Comparison of ENCODE assay signal across 2 cellular contexts in genomic region chr11:62496676-62497075, GRCh38.
A peak's percentile ranks its signal among the peaks of the same experiment; 100 is the strongest.
TF ChIP-seq lines count a peak whose summit lies in the region.

No MANE protein-coding gene starts in this region.

TF ChIP-seq in HepG2, 621 proteins besides CTCF, POLR2A, EP300 and RAD21:
- TF ChIP-seq ZKSCAN5 (CRISPR knock-in tag; IDR thresholded peaks at IDR 0.05) (no peak), ETS1 (CRISPR knock-in tag; IDR thresholded peaks at IDR 0.05) (no peak), ARNT2 (CRISPR knock-in tag; IDR thresholded peaks at IDR 0.05; ENCODE audit: low read depth) (no peak), MED13 (CRISPR knock-in tag; IDR thresholded peaks at IDR 0.05) (no peak), ZNF501 (CRISPR knock-in tag; IDR thresholded peaks at IDR 0.05) (0 out of 2 replicates have a peak, but pooled peaks have one; percentile 28), IKZF1 (IDR thresholded peaks at IDR 0.05) (0 out of 2 replicates have a peak, but pooled peaks have one; percentile 19)
- TF ChIP-seq, protein P1, sequence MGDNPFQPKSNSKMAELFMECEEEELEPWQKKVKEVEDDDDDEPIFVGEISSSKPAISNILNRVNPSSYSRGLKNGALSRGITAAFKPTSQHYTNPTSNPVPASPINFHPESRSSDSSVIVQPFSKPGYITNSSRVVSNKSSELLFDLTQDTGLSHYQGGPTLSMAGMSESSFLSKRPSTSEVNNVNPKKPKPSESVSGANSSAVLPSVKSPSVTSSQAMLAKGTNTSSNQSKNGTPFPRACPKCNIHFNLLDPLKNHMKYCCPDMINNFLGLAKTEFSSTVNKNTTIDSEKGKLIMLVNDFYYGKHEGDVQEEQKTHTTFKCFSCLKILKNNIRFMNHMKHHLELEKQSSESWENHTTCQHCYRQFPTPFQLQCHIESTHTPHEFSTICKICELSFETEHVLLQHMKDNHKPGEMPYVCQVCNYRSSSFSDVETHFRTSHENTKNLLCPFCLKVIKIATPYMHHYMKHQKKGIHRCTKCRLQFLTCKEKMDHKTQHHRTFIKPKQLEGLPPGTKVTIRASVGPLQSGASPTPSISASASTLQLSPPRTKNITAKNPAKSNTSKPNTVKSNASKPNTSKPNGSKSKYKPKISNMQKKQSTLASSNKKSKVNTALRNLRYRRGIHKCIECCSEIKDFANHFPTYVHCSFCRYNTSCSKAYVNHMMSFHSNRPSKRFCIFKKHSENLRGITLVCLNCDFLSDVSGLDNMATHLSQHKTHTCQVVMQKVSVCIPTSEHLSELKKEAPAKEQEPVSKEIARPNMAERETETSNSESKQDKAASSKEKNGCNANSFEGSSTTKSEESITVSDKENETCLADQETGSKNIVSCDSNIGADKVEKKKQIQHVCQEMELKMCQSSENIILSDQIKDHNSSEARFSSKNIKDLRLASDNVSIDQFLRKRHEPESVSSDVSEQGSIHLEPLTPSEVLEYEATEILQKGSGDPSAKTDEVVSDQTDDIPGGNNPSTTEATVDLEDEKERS (CRISPR knock-in tag; IDR thresholded peaks at IDR 0.05) = no peak

TF ChIP-seq in K562, 482 proteins besides CTCF, POLR2A, EP300 and RAD21:
- TF ChIP-seq, protein P2, sequence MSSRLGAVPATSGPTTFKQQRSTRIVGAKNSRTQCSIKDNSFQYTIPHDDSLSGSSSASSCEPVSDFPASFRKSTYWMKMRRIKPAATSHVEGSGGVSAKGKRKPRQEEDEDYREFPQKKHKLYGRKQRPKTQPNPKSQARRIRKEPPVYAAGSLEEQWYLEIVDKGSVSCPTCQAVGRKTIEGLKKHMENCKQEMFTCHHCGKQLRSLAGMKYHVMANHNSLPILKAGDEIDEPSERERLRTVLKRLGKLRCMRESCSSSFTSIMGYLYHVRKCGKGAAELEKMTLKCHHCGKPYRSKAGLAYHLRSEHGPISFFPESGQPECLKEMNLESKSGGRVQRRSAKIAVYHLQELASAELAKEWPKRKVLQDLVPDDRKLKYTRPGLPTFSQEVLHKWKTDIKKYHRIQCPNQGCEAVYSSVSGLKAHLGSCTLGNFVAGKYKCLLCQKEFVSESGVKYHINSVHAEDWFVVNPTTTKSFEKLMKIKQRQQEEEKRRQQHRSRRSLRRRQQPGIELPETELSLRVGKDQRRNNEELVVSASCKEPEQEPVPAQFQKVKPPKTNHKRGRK (tag; IDR thresholded peaks at IDR 0.05) = peak; percentile 90
- TF ChIP-seq ESRRB (CRISPR knock-in tag; IDR thresholded peaks at IDR 0.05; ENCODE audit: borderline replicate concordance) = no peak
- TF ChIP-seq, protein P3, sequence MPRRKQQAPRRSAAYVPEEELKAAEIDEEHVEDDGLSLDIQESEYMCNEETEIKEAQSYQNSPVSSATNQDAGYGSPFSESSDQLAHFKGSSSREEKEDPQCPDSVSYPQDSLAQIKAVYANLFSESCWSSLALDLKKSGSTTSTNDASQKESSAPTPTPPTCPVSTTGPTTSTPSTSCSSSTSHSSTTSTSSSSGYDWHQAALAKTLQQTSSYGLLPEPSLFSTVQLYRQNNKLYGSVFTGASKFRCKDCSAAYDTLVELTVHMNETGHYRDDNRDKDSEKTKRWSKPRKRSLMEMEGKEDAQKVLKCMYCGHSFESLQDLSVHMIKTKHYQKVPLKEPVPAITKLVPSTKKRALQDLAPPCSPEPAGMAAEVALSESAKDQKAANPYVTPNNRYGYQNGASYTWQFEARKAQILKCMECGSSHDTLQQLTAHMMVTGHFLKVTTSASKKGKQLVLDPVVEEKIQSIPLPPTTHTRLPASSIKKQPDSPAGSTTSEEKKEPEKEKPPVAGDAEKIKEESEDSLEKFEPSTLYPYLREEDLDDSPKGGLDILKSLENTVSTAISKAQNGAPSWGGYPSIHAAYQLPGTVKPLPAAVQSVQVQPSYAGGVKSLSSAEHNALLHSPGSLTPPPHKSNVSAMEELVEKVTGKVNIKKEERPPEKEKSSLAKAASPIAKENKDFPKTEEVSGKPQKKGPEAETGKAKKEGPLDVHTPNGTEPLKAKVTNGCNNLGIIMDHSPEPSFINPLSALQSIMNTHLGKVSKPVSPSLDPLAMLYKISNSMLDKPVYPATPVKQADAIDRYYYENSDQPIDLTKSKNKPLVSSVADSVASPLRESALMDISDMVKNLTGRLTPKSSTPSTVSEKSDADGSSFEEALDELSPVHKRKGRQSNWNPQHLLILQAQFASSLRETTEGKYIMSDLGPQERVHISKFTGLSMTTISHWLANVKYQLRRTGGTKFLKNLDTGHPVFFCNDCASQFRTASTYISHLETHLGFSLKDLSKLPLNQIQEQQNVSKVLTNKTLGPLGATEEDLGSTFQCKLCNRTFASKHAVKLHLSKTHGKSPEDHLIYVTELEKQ (CRISPR knock-in tag; IDR thresholded peaks at IDR 0.05) = no peak
- TF ChIP-seq CREBBP (IDR thresholded peaks at IDR 0.05; ENCODE audit: low read depth, low read length) = no peak
- TF ChIP-seq, protein P4, sequence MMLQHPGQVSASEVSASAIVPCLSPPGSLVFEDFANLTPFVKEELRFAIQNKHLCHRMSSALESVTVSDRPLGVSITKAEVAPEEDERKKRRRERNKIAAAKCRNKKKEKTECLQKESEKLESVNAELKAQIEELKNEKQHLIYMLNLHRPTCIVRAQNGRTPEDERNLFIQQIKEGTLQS (IDR thresholded peaks at IDR 0.05) = no peak
- TF ChIP-seq, protein P4 (CRISPR knock-in tag; conservative IDR thresholded peaks at IDR 0.05) = no peak
- no peak for TF ChIP-seq SUPT5H (IDR thresholded peaks at IDR 0.05)
- TF ChIP-seq, protein P5, sequence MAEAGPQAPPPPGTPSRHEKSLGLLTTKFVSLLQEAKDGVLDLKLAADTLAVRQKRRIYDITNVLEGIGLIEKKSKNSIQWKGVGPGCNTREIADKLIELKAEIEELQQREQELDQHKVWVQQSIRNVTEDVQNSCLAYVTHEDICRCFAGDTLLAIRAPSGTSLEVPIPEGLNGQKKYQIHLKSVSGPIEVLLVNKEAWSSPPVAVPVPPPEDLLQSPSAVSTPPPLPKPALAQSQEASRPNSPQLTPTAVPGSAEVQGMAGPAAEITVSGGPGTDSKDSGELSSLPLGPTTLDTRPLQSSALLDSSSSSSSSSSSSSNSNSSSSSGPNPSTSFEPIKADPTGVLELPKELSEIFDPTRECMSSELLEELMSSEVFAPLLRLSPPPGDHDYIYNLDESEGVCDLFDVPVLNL (CRISPR knock-in tag; IDR thresholded peaks at IDR 0.05; ENCODE audit: low read depth) = no peak
- TF ChIP-seq RFX5 (IDR thresholded peaks at IDR 0.05; ENCODE audit: low read depth, low read length) = no peak
- TF ChIP-seq ZNF830 (CRISPR knock-in tag; IDR thresholded peaks at IDR 0.05) = no peak
- TF ChIP-seq MBD2 (IDR thresholded peaks at IDR 0.05; ENCODE audit: borderline replicate concordance, low read depth) = no peak
- TF ChIP-seq POLR2G (IDR thresholded peaks at IDR 0.05; ENCODE audit: low read depth, low read length) = no peak
- no peak for TF ChIP-seq DMBX1 (CRISPR knock-in tag; IDR thresholded peaks at IDR 0.05; ENCODE audit: borderline replicate concordance)
- TF ChIP-seq BRF1 (IDR thresholded peaks at IDR 0.05; ENCODE audit: borderline replicate concordance, extremely low read depth, insufficient read length) = no peak
- TF ChIP-seq ZNF408 (CRISPR knock-in tag; IDR thresholded peaks at IDR 0.05; ENCODE audit: low read depth) = no peak
- TF ChIP-seq ZNF134 (CRISPR knock-in tag; conservative IDR thresholded peaks at IDR 0.05) = no peak
- TF ChIP-seq ATF1 (CRISPR knock-in tag; IDR thresholded peaks at IDR 0.05) = no peak
- no peak for TF ChIP-seq ATF1 (tag; IDR thresholded peaks at IDR 0.05)
- TF ChIP-seq LARP7 (IDR thresholded peaks at IDR 0.05) = 0 out of 2 replicates have a peak, but pooled peaks have one; percentile 48
- TF ChIP-seq, protein P6, sequence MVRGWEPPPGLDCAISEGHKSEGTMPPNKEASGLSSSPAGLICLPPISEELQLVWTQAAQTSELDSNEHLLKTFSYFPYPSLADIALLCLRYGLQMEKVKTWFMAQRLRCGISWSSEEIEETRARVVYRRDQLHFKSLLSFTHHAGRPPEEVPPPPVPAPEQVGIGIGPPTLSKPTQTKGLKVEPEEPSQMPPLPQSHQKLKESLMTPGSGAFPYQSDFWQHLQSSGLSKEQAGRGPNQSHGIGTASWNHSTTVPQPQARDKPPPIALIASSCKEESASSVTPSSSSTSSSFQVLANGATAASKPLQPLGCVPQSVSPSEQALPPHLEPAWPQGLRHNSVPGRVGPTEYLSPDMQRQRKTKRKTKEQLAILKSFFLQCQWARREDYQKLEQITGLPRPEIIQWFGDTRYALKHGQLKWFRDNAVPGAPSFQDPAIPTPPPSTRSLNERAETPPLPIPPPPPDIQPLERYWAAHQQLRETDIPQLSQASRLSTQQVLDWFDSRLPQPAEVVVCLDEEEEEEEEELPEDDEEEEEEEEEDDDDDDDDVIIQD (CRISPR knock-in tag; IDR thresholded peaks at IDR 0.05) = no peak
- TF ChIP-seq, protein P7, sequence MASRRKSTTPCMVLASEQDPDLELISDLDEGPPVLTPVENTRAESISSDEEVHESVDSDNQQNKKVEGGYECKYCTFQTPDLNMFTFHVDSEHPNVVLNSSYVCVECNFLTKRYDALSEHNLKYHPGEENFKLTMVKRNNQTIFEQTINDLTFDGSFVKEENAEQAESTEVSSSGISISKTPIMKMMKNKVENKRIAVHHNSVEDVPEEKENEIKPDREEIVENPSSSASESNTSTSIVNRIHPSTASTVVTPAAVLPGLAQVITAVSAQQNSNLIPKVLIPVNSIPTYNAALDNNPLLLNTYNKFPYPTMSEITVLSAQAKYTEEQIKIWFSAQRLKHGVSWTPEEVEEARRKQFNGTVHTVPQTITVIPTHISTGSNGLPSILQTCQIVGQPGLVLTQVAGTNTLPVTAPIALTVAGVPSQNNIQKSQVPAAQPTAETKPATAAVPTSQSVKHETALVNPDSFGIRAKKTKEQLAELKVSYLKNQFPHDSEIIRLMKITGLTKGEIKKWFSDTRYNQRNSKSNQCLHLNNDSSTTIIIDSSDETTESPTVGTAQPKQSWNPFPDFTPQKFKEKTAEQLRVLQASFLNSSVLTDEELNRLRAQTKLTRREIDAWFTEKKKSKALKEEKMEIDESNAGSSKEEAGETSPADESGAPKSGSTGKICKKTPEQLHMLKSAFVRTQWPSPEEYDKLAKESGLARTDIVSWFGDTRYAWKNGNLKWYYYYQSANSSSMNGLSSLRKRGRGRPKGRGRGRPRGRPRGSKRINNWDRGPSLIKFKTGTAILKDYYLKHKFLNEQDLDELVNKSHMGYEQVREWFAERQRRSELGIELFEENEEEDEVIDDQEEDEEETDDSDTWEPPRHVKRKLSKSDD (conservative IDR thresholded peaks at IDR 0.05; ENCODE audit: low read length) = no peak
- no peak for TF ChIP-seq CHCHD3 (CRISPR knock-in tag; IDR thresholded peaks at IDR 0.05)
- TF ChIP-seq ZNF24 (IDR thresholded peaks at IDR 0.05) = no peak
- no peak for TF ChIP-seq SMARCA4 (IDR thresholded peaks at IDR 0.05)
- TF ChIP-seq HNRNPK (IDR thresholded peaks at IDR 0.05; ENCODE audit: low read depth, low read length, poor library complexity, severe bottlenecking) = no peak
- TF ChIP-seq ZNF384 (IDR thresholded peaks at IDR 0.05; ENCODE audit: low read depth, low read length) = no peak
- no peak for TF ChIP-seq ZC3H11A (IDR thresholded peaks at IDR 0.05; ENCODE audit: low read depth, low read length)
- no peak for TF ChIP-seq ARHGAP35 (IDR thresholded peaks at IDR 0.05; ENCODE audit: partially characterized antibody)
- no peak for TF ChIP-seq CBX5 (IDR thresholded peaks at IDR 0.05; ENCODE audit: borderline replicate concordance, low read depth)
- TF ChIP-seq HDAC1 (IDR thresholded peaks at IDR 0.05) = 0 out of 4 replicates have a peak, but pooled peaks of 1 of the 2 experiments have one; percentile 20
- TF ChIP-seq FOSL1 (tag; conservative IDR thresholded peaks at IDR 0.05) = no peak
- no peak for TF ChIP-seq TAL1 (IDR thresholded peaks at IDR 0.05)
- TF ChIP-seq ZNF655 (CRISPR knock-in tag; IDR thresholded peaks at IDR 0.05) = no peak
- TF ChIP-seq XRCC4 (IDR thresholded peaks at IDR 0.05; ENCODE audit: extremely low read depth, insufficient read depth, insufficient read length) = no peak
- TF ChIP-seq, protein P8, sequence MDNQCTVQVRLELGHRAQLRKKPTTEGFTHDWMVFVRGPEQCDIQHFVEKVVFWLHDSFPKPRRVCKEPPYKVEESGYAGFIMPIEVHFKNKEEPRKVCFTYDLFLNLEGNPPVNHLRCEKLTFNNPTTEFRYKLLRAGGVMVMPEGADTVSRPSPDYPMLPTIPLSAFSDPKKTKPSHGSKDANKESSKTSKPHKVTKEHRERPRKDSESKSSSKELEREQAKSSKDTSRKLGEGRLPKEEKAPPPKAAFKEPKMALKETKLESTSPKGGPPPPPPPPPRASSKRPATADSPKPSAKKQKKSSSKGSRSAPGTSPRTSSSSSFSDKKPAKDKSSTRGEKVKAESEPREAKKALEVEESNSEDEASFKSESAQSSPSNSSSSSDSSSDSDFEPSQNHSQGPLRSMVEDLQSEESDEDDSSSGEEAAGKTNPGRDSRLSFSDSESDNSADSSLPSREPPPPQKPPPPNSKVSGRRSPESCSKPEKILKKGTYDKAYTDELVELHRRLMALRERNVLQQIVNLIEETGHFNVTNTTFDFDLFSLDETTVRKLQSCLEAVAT (IDR thresholded peaks at IDR 0.05) = 0 out of 4 replicates have a peak, but pooled peaks of 1 of the 2 experiments have one; percentile 12
